In genomic region chr6:42520786-42521607, GRCh38 we compare ENCODE assay signal across 9 cellular contexts. TPM values are rescaled to one million over a fixed set of nuclear protein-coding genes. Genes with fewer than 3 reads are reported as not detected.
DNase-seq lines count a peak whose midpoint lies in the region; FAIRE-seq and TF ChIP-seq lines count a peak whose summit lies in the region.
"Had no signal": no experiment of that assay in that cellular context is flagged by ENCODE, and none has a peak within 500 bp of the region (broad histone marks: within the 10 kb centered on the region; RNA-seq: fewer than 3 reads in every experiment).

No MANE protein-coding gene starts in this region.

- TF ChIP-seq POLR2A in GM12891 (IDR thresholded peaks at IDR 0.05; ENCODE audit: low read depth, low read length) (0 out of 2 replicates have a peak, but pooled peaks have one; percentile 24), H54 (IDR thresholded peaks at IDR 0.05; ENCODE audit: low read depth, low read length) (no peak), tibial nerve (IDR thresholded peaks at IDR 0.05) (no peak), erythroblast (IDR thresholded peaks at IDR 0.05; ENCODE audit: low read length) (no peak)

- intact Hi-C loops in CD14-positive monocyte (cut with micrococcal nuclease): no loop called here

- H3K9ac ChIP-seq in fibroblast of lung (ENCODE audit: insufficient read depth, low read length): no peak overlapping the region

- no peaks in the 10 kb centered on the region for H3K27me3 ChIP-seq in fibroblast of lung (ENCODE audit: control insufficient read depth, insufficient read depth, low read length)
- H3K27me3 ChIP-seq in tibial nerve: no peaks in the 10 kb centered on the region

- no peak overlapping the region for H3K27ac ChIP-seq in fibroblast of lung (ENCODE audit: insufficient read depth, low read length)
- H3K27ac ChIP-seq in tibial nerve: no peak overlapping the region
- H3K27ac ChIP-seq: SK-N-MC had no signal

- no peak for TF ChIP-seq EP300 in tibial nerve (IDR thresholded peaks at IDR 0.05)

- no peak overlapping the region for H2AFZ ChIP-seq in fibroblast of lung (ENCODE audit: low read length)

- H3K9me3 ChIP-seq in fibroblast of lung (ENCODE audit: control insufficient read depth, insufficient read depth, low read depth, low read length): no peaks in the 10 kb centered on the region
- peaks cover 0 to 8% (median 0%) of the 10 kb centered on the region in 4 donors for H3K9me3 ChIP-seq in tibial nerve

- no peaks in the 10 kb centered on the region for H3K36me3 ChIP-seq in fibroblast of lung (ENCODE audit: control insufficient read depth, insufficient read depth, low read length)
- no peaks in the 10 kb centered on the region for H3K36me3 ChIP-seq in tibial nerve

- no peak for TF ChIP-seq CTCF in fibroblast of lung (conservative IDR thresholded peaks at IDR 0.05 in 1 of 2, IDR thresholded peaks at IDR 0.05 in 1 of 2; ENCODE audit: low read depth in 1 of 2, low read length in 2 of 2)
- no peak for TF ChIP-seq CTCF in tibial nerve (IDR thresholded peaks at IDR 0.05)
- no peak for TF ChIP-seq CTCF in CD14-positive monocyte (IDR thresholded peaks at IDR 0.05)

- FAIRE-seq in GM12891 (lab: Jason Lieb, UNC): peak; percentile 69
- peak; percentile 15 for FAIRE-seq in H54 (lab: Jason Lieb, UNC)

- peak overlapping the region in 3 of 7 donors; percentile 32 to 95 (median 33) for H3K27ac Mint-ChIP-seq in CD14-positive monocyte

- H3K79me2 ChIP-seq in fibroblast of lung (ENCODE audit: control insufficient read depth, insufficient read depth, low read length): no peaks in the 10 kb centered on the region

- peaks cover 0 to 3% (median 1%) of the 10 kb centered on the region in 3 donors for H3K27me3 Mint-ChIP-seq in CD14-positive monocyte (ENCODE audit: low read depth in 3 of 3)

- no peak overlapping the region for H3K4me3 ChIP-seq in fibroblast of lung (replicated peaks in 1 of 4; ENCODE audit: control extremely low read depth in 1 of 4, insufficient read depth in 1 of 4, low read depth in 3 of 4, low read length in 4 of 4)
- no peak overlapping the region for H3K4me3 ChIP-seq in tibial nerve
- H3K4me3 ChIP-seq: SK-N-MC had no signal

- H3K4me3 Mint-ChIP-seq in CD14-positive monocyte: no peak overlapping the region

- H4K20me1 ChIP-seq in fibroblast of lung (ENCODE audit: control insufficient read depth, extremely low read depth, insufficient read depth, low read length): no peaks in the 10 kb centered on the region

- H3K4me2 ChIP-seq in fibroblast of lung (ENCODE audit: extremely low read depth, insufficient read depth, low read length): no peak overlapping the region

- no peaks in the 10 kb centered on the region for H3K36me3 Mint-ChIP-seq in CD14-positive monocyte

- WGBS in tibial nerve, 2 donors: 71 to 76% methylated on average over 6 of the region's 6 CpGs

- peaks cover 19% of the 10 kb centered on the region for H3K4me1 Mint-ChIP-seq in CD14-positive monocyte

- H3K9me3 Mint-ChIP-seq in CD14-positive monocyte: peaks cover 0 to 6% (median 0%) of the 10 kb centered on the region in 7 donors

- no peaks in the 10 kb centered on the region for H3K4me1 ChIP-seq in fibroblast of lung (ENCODE audit: control insufficient read depth, extremely low read depth, insufficient read depth, low read length)
- no peaks in the 10 kb centered on the region for H3K4me1 ChIP-seq in tibial nerve

- no peak for DNase-seq in GM12891 (ENCODE audit: insufficient read length, low spot score)
- DNase-seq in H54 (ENCODE audit: insufficient read length, low spot score): no peak
- DNase-seq in NOMO-1 treated with dmso at 0.1 percent for 144 hours (lab: John Stamatoyannopoulos, UW; ENCODE audit: unreplicated experiment): peak; percentile 83
- DNase-seq in fibroblast of lung (ENCODE audit: low read depth in 2 of 2): peak; percentile 19 to 91
- DNase-seq in HuH-7.5 (ENCODE audit: low spot score): no peak
- DNase-seq in tibial nerve (ENCODE audit: low spot score in 2 of 2): no peak
- DNase-seq in erythroblast (lab: John Stamatoyannopoulos, UW): no peak
- no peak for DNase-seq in CD14-positive monocyte (ENCODE audit: low spot score)

TF ChIP-seq in GM12891, 5 proteins besides CTCF, POLR2A, EP300 and RAD21:
- TF ChIP-seq TAF1 (IDR thresholded peaks at IDR 0.05; ENCODE audit: low read depth, low read length): no peak
- TF ChIP-seq POU2F2 (IDR thresholded peaks at IDR 0.05; ENCODE audit: low read depth, low read length): peak; percentile 52; the same call in 1 of the 2 replicates
- no peak for TF ChIP-seq POLR2AphosphoS5 (IDR thresholded peaks at IDR 0.05; ENCODE audit: low read depth, low read length)
- peak; percentile 85 for TF ChIP-seq SPI1 (IDR thresholded peaks at IDR 0.05; ENCODE audit: low read depth, low read length)
TF ChIP-seq in GM12891: peak in this region for 2.

RNA-seq across cellular contexts. Expression of gene UBR2, which starts 42.8 kb away (rescaled TPM):
- polyA plus RNA-seq in GM12891 (2012; ENCODE audit: low read depth, missing spikeins): 6.4 TPM
- total RNA-seq in fibroblast of lung (28.5 and 34.7 TPM in 2 replicates), tibial nerve (10 to 100 TPM; 29.2 to 39.5 (median 30.6) TPM)
- polyA plus RNA-seq in fibroblast of lung (14.4 and 17.9 TPM in 2 replicates), CD14-positive monocyte (10 to 100 TPM in 1 of 2 donors, 1 to 10 TPM in 1; 9.0 to 12.8 TPM)
- polyA plus RNA-seq in fibroblast of lung (2012): 8.5 and 9.7 TPM in 2 replicates
- polyA minus RNA-seq in fibroblast of lung (ENCODE audit: low replicate concordance): 4.0 TPM in 2 replicates

Comparison
In these comparisons a context has a peak if more than half of its experiments do, and no peak if none do; other contexts are left out.
1. DNase-seq: peak in NOMO-1 treated with dmso at 0.1 percent for 144 hours (single experiment) and fibroblast of lung (2 of 2); none in GM12891 (single experiment), H54 (single experiment), HuH-7.5 (single experiment), tibial nerve (0 of 2), erythroblast (0 of 2) and CD14-positive monocyte (single experiment).